In genomic region chr19:33220735-33221134, GRCh38 we compare ENCODE assay signal across 10 cellular contexts. TPM values are rescaled to one million over a fixed set of nuclear protein-coding genes. Genes with fewer than 3 reads are reported as not detected.
"Had no signal": no experiment of that assay in that cellular context is flagged by ENCODE, and none has a peak within 500 bp of the region (broad histone marks: within the 10 kb centered on the region; RNA-seq: fewer than 3 reads in every experiment).

No MANE protein-coding gene starts in this region.

- FAIRE-seq: H1, H54 had no signal

- H3K27ac ChIP-seq: HL-60 had no signal

- DNase-seq: H9, HCEC 1CT, HFFc6, KBM-7 had no signal

- H3K4me2 ChIP-seq: GM23338 had no signal

- ATAC-seq: GM23338 had no signal

- H3K4me3 ChIP-seq: GM23338 had no signal

- H2AFZ ChIP-seq: GM23338 had no signal

RNA-seq across cellular contexts. Expression of gene SLC7A10, which starts 4.9 kb away (rescaled TPM):
- total RNA-seq: HFFc6, HT1080 had no signal
- polyA plus RNA-seq: IgD-negative memory B cell had no signal

RNA-seq across cellular contexts. Expression of gene LRP3, which starts 26.6 kb away (rescaled TPM):
- polyA plus RNA-seq: IgD-negative memory B cell had no signal
